In the genomic region with DNA sequence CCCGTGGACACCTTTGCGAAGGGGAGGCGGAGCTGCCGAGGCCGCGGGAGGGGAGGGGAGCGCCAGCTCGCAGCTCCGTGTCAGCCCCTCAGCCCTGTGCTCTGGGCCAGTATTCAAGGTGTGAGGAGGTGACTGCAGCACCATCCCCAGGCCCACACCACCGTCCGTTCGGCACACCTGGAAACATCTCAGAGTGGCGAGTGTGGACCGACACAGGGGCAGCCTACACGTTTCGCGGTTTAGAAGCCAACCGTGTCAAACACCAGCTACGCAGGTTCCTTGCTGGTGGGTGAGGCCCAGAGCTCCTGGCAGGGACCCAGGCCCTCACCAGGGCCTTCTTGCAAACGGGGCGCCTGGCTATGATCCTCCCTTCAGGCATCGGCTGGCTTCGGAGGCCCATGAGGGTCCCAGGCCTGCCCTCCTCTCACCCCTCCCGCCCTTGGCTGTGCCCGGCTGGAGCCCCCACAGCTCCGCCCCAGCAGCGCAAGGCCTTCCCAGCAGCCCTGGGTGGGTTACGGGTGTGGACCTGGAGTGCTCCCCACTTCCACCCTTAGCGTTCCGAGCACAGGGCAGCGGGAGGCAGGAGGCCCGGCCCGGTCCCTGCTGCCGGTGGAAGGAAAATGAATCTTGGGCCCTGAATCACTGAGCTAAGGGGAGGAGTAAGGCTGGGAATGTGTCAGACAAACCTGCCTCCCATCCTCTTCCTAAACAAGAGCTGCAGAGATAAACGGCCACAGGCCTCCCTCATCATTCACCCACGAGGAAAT, we compare ENCODE assay signal across 1 cellular context.
TF ChIP-seq lines count a peak whose summit lies in the region.

No MANE protein-coding gene starts in this region.

TF ChIP-seq in IMR-90, 13 proteins besides CTCF, POLR2A, EP300 and RAD21:
- TF ChIP-seq FOS (IDR thresholded peaks at IDR 0.05; ENCODE audit: low read depth, low read length) (no peak), RFX5 (IDR thresholded peaks at IDR 0.05; ENCODE audit: low read depth, low read length) (no peak)
